In the genomic region with DNA sequence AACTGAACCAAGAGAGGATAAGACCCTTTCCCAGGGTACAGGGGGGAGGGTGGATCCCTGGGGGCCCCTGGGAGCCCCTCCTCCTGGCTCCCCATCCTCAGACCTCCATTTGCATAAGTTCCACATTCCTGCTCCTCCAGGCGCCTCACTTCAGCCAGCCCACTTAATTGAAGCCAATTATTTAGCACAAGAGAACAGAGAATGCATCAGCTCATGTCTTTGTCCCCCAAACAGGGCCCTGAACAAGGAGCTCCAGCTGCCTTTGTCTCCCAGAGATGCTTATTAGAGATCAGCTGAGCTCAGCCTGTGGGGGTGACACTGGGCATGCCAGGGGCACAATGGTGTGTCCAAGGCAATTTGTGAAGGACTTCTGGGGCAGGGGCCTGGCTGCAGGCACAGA, we compare ENCODE assay signal across 18 cellular contexts.
"Had no signal": no experiment of that assay in that cellular context is flagged by ENCODE, and none has a peak within 500 bp of the region (broad histone marks: within the 10 kb centered on the region; RNA-seq: fewer than 3 reads in every experiment).

No MANE protein-coding gene starts in this region.

- H3K9me3 ChIP-seq: ovary, sigmoid colon, spleen, stomach, testis, upper lobe of left lung had no signal

- ATAC-seq: left colon had no signal

- H3K27ac ChIP-seq: brain microvascular endothelial cell, ovary, sigmoid colon, spleen, stomach, testis, upper lobe of left lung had no signal

- H3K36me3 ChIP-seq: brain microvascular endothelial cell, ovary, sigmoid colon, spleen, stomach, upper lobe of left lung had no signal

- H3K4me1 ChIP-seq: sigmoid colon, stomach, testis had no signal

- H3K27me3 ChIP-seq: brain microvascular endothelial cell, ovary, sigmoid colon, spleen, testis, upper lobe of left lung had no signal

- H3K4me3 ChIP-seq: lung, ovary, sigmoid colon, spleen, stomach, testis, upper lobe of left lung had no signal

- DNase-seq: activated CD4-positive, alpha-beta T cell treated with anti-CD3 and anti-CD28 coated beads, Interleukin-2, amount 50 U/mL, for 1 hour; activated CD8-positive, alpha-beta memory T cell treated with anti-CD3 and anti-CD28 coated beads for 24 hours; activated naive CD8-positive, alpha-beta T cell treated with anti-CD3 and anti-CD28 coated beads, Interleukin-2, amount 10 ng/mL, durations not matched to agents 7 days and 5 days; brain microvascular endothelial cell; cortex of kidney; effector memory CD4-positive, alpha-beta T cell; foreskin fibroblast; glutamatergic neuron; hypothalamus; left colon; ovary; sigmoid colon; spleen; stimulated activated CD4-positive, alpha-beta T cell treated with anti-CD3 and anti-CD28 coated beads, Interleukin-1b, Interleukin-23, amount 100 ng/mL, for 48 hours; stomach; testis; upper lobe of left lung had no signal
